Comparison of ENCODE assay signal across 1 cellular context in the genomic region with DNA sequence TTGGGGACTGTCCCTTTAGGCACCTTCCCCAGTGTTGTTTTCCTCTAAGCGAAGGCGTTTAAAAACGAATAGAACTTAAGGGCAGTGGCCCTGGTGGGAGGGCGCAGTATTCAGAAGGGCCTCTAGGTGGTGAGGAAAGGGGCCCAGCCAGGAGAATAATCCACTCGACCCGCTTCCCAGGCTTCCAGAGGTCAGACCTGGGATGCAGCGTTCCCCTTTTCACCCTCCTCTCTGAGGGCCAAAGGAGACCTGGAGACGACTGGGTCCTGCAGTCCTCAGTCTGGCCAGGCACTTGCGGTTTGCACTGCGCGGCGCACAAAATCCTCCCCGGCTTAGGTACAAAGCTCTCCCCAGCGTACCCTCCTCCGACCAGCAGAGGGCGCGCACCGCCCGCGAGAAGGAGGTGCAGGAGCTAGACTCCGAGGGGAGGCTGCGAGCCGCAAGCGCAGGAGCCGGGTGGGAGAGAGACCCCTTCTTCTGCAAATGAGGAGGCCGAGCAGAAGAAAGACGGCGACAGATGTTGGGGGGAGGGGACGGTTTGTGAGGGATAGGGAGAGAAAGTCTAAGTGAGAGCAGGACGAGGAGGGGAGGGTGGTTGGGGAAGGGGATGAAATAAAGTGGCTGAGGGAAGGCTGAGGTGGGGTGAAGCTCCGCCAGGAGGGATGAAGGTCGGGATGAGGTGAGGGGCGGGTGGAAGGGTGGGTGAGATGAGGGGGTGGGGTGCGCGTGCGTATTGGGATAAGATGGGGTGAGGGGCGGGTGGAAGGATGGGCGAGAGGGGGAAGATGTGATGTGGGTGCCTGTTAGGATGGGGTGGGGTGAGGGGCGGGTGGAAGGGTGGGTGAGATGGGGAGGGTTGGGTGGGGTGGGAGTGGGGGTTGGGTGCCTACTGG.
TF ChIP-seq lines count a peak whose summit lies in the region.

No MANE protein-coding gene starts in this region.

TF ChIP-seq in HepG2, 621 proteins besides CTCF, POLR2A, EP300 and RAD21 (continued from another document and continues in another):
- TF ChIP-seq ZNF263 (CRISPR knock-in tag; IDR thresholded peaks at IDR 0.05) = peak; percentile 51; the same call in 1 of the 2 replicates
- TF ChIP-seq KMT2B (CRISPR knock-in tag; IDR thresholded peaks at IDR 0.05) = 0 out of 2 replicates have a peak, but pooled peaks have one; percentile 36
- peak; percentile 27; the same call in 1 of the 2 replicates for TF ChIP-seq ZNF777 (CRISPR knock-in tag; IDR thresholded peaks at IDR 0.05)
- TF ChIP-seq SUZ12 (IDR thresholded peaks at IDR 0.05; ENCODE audit: low read depth, low read length) = no peak
- no peak for TF ChIP-seq ZNF773 (CRISPR knock-in tag; IDR thresholded peaks at IDR 0.05; ENCODE audit: borderline replicate concordance)
- TF ChIP-seq CBX2 (IDR thresholded peaks at IDR 0.05; ENCODE audit: low read depth, low read length) = no peak
- peak; percentile 80 for TF ChIP-seq CBX2 (CRISPR knock-in tag; IDR thresholded peaks at IDR 0.05; ENCODE audit: low read depth)
- TF ChIP-seq TBL1XR1 (IDR thresholded peaks at IDR 0.05; ENCODE audit: borderline replicate concordance, low read length, partially characterized antibody) = no peak
- peak; percentile 73; the same call in 1 of the 2 replicates for TF ChIP-seq CBFB (CRISPR knock-in tag; IDR thresholded peaks at IDR 0.05)
- 0 out of 2 replicates have a peak, but pooled peaks have one; percentile 23 for TF ChIP-seq SALL1 (CRISPR knock-in tag; IDR thresholded peaks at IDR 0.05)
- peak; percentile 93; the same call in 1 of the 2 replicates for TF ChIP-seq ZNF564 (CRISPR knock-in tag; IDR thresholded peaks at IDR 0.05)
- no peak for TF ChIP-seq FOXC1 (CRISPR knock-in tag; IDR thresholded peaks at IDR 0.05; ENCODE audit: borderline replicate concordance)
- TF ChIP-seq, protein P1, sequence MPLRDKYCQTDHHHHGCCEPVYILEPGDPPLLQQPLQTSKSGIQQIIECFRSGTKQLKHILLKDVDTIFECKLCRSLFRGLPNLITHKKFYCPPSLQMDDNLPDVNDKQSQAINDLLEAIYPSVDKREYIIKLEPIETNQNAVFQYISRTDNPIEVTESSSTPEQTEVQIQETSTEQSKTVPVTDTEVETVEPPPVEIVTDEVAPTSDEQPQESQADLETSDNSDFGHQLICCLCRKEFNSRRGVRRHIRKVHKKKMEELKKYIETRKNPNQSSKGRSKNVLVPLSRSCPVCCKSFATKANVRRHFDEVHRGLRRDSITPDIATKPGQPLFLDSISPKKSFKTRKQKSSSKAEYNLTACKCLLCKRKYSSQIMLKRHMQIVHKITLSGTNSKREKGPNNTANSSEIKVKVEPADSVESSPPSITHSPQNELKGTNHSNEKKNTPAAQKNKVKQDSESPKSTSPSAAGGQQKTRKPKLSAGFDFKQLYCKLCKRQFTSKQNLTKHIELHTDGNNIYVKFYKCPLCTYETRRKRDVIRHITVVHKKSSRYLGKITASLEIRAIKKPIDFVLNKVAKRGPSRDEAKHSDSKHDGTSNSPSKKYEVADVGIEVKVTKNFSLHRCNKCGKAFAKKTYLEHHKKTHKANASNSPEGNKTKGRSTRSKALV (CRISPR knock-in tag; IDR thresholded peaks at IDR 0.05) = peak; percentile 98
- TF ChIP-seq SOX13 (IDR thresholded peaks at IDR 0.05) = no peak
- 0 out of 4 replicates have a peak, but pooled peaks of 1 of the 2 experiments have one; percentile 23 for TF ChIP-seq SOX13 (CRISPR knock-in tag; conservative IDR thresholded peaks at IDR 0.05 in 1 of 2, IDR thresholded peaks at IDR 0.05 in 1 of 2)
- no peak for TF ChIP-seq SPEN (CRISPR knock-in tag; IDR thresholded peaks at IDR 0.05; ENCODE audit: low read depth)
- TF ChIP-seq, protein P2, sequence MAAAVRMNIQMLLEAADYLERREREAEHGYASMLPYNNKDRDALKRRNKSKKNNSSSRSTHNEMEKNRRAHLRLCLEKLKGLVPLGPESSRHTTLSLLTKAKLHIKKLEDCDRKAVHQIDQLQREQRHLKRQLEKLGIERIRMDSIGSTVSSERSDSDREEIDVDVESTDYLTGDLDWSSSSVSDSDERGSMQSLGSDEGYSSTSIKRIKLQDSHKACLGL (CRISPR knock-in tag; IDR thresholded peaks at IDR 0.05) = 0 out of 2 replicates have a peak, but pooled peaks have one; percentile 12
- TF ChIP-seq, protein P3, sequence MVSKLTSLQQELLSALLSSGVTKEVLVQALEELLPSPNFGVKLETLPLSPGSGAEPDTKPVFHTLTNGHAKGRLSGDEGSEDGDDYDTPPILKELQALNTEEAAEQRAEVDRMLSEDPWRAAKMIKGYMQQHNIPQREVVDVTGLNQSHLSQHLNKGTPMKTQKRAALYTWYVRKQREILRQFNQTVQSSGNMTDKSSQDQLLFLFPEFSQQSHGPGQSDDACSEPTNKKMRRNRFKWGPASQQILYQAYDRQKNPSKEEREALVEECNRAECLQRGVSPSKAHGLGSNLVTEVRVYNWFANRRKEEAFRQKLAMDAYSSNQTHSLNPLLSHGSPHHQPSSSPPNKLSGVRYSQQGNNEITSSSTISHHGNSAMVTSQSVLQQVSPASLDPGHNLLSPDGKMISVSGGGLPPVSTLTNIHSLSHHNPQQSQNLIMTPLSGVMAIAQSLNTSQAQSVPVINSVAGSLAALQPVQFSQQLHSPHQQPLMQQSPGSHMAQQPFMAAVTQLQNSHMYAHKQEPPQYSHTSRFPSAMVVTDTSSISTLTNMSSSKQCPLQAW (CRISPR knock-in tag; IDR thresholded peaks at IDR 0.05) = peak; percentile 64; the same call in 1 of the 2 replicates
- TF ChIP-seq TAF1 (CRISPR knock-in tag; IDR thresholded peaks at IDR 0.05) = 0 out of 2 replicates have a peak, but pooled peaks have one; percentile 26
- no peak for TF ChIP-seq ZNF7 (CRISPR knock-in tag; IDR thresholded peaks at IDR 0.05)
- TF ChIP-seq ATM (IDR thresholded peaks at IDR 0.05; ENCODE audit: borderline replicate concordance) = no peak
- 0 out of 2 replicates have a peak, but pooled peaks have one; percentile 77 for TF ChIP-seq ZNF550 (CRISPR knock-in tag; IDR thresholded peaks at IDR 0.05; ENCODE audit: borderline replicate concordance)
- TF ChIP-seq, protein P4, sequence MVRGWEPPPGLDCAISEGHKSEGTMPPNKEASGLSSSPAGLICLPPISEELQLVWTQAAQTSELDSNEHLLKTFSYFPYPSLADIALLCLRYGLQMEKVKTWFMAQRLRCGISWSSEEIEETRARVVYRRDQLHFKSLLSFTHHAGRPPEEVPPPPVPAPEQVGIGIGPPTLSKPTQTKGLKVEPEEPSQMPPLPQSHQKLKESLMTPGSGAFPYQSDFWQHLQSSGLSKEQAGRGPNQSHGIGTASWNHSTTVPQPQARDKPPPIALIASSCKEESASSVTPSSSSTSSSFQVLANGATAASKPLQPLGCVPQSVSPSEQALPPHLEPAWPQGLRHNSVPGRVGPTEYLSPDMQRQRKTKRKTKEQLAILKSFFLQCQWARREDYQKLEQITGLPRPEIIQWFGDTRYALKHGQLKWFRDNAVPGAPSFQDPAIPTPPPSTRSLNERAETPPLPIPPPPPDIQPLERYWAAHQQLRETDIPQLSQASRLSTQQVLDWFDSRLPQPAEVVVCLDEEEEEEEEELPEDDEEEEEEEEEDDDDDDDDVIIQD (CRISPR knock-in tag; IDR thresholded peaks at IDR 0.05; ENCODE audit: low read depth) = no peak
- no peak for TF ChIP-seq HCFC1 (IDR thresholded peaks at IDR 0.05; ENCODE audit: low read depth, low read length)
- TF ChIP-seq ZNF713 (CRISPR knock-in tag; IDR thresholded peaks at IDR 0.05) = no peak
- TF ChIP-seq KDM2A (CRISPR knock-in tag; IDR thresholded peaks at IDR 0.05; ENCODE audit: borderline replicate concordance, low read depth) = peak; percentile 92
- TF ChIP-seq ZNF839 (CRISPR knock-in tag; IDR thresholded peaks at IDR 0.05; ENCODE audit: borderline replicate concordance) = no peak
- TF ChIP-seq PHF5A (CRISPR knock-in tag; IDR thresholded peaks at IDR 0.05; ENCODE audit: low read depth, unreplicated experiment) = peak; percentile 38
- no peak for TF ChIP-seq NFKB2 (CRISPR knock-in tag; IDR thresholded peaks at IDR 0.05; ENCODE audit: borderline replicate concordance)
- no peak for TF ChIP-seq ZNF33B (CRISPR knock-in tag; IDR thresholded peaks at IDR 0.05)
- TF ChIP-seq ZNF160 (CRISPR knock-in tag; IDR thresholded peaks at IDR 0.05) = no peak
- no peak for TF ChIP-seq HOXA7 (CRISPR knock-in tag; IDR thresholded peaks at IDR 0.05)
- peak; percentile 66 for TF ChIP-seq CCDC6 (CRISPR knock-in tag; IDR thresholded peaks at IDR 0.05)
- TF ChIP-seq, protein P5, sequence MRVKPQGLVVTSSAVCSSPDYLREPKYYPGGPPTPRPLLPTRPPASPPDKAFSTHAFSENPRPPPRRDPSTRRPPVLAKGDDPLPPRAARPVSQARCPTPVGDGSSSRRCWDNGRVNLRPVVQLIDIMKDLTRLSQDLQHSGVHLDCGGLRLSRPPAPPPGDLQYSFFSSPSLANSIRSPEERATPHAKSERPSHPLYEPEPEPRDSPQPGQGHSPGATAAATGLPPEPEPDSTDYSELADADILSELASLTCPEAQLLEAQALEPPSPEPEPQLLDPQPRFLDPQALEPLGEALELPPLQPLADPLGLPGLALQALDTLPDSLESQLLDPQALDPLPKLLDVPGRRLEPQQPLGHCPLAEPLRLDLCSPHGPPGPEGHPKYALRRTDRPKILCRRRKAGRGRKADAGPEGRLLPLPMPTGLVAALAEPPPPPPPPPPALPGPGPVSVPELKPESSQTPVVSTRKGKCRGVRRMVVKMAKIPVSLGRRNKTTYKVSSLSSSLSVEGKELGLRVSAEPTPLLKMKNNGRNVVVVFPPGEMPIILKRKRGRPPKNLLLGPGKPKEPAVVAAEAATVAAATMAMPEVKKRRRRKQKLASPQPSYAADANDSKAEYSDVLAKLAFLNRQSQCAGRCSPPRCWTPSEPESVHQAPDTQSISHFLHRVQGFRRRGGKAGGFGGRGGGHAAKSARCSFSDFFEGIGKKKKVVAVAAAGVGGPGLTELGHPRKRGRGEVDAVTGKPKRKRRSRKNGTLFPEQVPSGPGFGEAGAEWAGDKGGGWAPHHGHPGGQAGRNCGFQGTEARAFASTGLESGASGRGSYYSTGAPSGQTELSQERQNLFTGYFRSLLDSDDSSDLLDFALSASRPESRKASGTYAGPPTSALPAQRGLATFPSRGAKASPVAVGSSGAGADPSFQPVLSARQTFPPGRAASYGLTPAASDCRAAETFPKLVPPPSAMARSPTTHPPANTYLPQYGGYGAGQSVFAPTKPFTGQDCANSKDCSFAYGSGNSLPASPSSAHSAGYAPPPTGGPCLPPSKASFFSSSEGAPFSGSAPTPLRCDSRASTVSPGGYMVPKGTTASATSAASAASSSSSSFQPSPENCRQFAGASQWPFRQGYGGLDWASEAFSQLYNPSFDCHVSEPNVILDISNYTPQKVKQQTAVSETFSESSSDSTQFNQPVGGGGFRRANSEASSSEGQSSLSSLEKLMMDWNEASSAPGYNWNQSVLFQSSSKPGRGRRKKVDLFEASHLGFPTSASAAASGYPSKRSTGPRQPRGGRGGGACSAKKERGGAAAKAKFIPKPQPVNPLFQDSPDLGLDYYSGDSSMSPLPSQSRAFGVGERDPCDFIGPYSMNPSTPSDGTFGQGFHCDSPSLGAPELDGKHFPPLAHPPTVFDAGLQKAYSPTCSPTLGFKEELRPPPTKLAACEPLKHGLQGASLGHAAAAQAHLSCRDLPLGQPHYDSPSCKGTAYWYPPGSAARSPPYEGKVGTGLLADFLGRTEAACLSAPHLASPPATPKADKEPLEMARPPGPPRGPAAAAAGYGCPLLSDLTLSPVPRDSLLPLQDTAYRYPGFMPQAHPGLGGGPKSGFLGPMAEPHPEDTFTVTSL (CRISPR knock-in tag; IDR thresholded peaks at IDR 0.05; ENCODE audit: borderline replicate concordance) = no peak
- peak; percentile 76 for TF ChIP-seq JARID2 (CRISPR knock-in tag; IDR thresholded peaks at IDR 0.05; ENCODE audit: insufficient replicate concordance)
- peak; percentile 67 for TF ChIP-seq HNRNPLL (IDR thresholded peaks at IDR 0.05; ENCODE audit: low read depth, low read length, poor library complexity, severe bottlenecking)
- TF ChIP-seq, protein P6, sequence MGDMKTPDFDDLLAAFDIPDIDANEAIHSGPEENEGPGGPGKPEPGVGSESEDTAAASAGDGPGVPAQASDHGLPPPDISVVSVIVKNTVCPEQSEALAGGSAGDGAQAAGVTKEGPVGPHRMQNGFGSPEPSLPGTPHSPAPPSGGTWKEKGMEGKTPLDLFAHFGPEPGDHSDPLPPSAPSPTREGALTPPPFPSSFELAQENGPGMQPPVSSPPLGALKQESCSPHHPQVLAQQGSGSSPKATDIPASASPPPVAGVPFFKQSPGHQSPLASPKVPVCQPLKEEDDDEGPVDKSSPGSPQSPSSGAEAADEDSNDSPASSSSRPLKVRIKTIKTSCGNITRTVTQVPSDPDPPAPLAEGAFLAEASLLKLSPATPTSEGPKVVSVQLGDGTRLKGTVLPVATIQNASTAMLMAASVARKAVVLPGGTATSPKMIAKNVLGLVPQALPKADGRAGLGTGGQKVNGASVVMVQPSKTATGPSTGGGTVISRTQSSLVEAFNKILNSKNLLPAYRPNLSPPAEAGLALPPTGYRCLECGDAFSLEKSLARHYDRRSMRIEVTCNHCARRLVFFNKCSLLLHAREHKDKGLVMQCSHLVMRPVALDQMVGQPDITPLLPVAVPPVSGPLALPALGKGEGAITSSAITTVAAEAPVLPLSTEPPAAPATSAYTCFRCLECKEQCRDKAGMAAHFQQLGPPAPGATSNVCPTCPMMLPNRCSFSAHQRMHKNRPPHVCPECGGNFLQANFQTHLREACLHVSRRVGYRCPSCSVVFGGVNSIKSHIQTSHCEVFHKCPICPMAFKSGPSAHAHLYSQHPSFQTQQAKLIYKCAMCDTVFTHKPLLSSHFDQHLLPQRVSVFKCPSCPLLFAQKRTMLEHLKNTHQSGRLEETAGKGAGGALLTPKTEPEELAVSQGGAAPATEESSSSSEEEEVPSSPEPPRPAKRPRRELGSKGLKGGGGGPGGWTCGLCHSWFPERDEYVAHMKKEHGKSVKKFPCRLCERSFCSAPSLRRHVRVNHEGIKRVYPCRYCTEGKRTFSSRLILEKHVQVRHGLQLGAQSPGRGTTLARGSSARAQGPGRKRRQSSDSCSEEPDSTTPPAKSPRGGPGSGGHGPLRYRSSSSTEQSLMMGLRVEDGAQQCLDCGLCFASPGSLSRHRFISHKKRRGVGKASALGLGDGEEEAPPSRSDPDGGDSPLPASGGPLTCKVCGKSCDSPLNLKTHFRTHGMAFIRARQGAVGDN (CRISPR knock-in tag; IDR thresholded peaks at IDR 0.05) = peak; percentile 57
- TF ChIP-seq ZNF331 (CRISPR knock-in tag; IDR thresholded peaks at IDR 0.05) = peak; percentile 55; the same call in 1 of the 2 replicates
- TF ChIP-seq ZNF556 (CRISPR knock-in tag; IDR thresholded peaks at IDR 0.05; ENCODE audit: borderline replicate concordance) = no peak
